Comparison of ENCODE assay signal across 8 cellular contexts in the genomic region with DNA sequence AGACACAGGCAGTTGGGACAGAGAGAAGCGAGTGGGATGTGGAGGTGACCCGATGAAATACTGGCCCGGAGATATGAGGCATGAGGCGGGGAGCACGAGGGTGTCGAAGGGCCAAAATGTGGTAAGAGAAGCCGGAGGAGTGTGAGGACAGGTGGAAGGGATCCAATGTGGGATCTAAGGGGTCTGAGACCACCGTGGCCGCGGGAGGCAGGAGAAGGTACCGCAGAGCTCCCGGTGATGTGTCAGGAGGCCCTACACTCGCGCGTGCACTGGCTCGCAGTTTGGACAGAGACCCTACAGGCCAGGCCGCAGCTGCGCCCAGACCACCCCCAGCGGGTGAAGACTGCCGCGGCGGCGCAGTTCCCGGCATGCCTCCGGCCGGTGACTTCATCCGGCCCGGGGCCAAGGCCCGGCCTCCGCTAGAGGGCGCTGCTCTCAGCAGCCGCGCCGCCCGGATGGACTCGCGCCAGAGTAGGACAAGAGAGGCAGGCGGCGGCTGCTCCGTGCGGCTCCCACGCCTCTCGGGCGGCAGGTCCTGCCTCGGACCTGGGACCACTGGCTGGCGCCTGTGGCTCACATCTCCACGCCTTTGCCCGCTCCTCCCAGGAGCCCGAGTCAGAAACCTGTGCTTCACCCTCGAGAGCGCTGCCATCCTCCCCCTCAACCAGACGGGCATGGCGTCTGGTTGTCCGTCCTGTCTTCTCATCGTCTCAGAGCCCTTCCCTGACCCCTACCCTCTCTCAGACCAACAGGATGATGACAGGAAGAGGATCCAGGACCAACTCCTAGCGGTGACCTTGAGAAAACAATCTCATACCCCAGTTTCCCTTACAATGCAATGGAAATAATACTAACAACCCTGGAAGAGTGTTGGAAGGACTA. TPM values are rescaled to one million over a fixed set of nuclear protein-coding genes. Genes with fewer than 3 reads are reported as not detected.
A peak's percentile ranks its signal among the peaks of the same experiment; 100 is the strongest.
DNase-seq lines count a peak whose midpoint lies in the region; TF ChIP-seq lines count a peak whose summit lies in the region.

No MANE protein-coding gene starts in this region.

- CTCF ChIA-PET in activated naive CD4-positive, alpha-beta T cell treated with anti-CD3 and anti-CD28 coated beads, Interleukin-2, amount 10 ng/mL, durations not matched to agents 7 days and 5 days (lab: Charles Lee) = interaction anchor here (0.6 to 10.1 kb wide), 11 partner anchors 11 to 173 kb away, joined by 3 to 436 read pairs (median 4); a partner anchor contains a TSS

- no peaks in the 10 kb centered on the region for H3F3A ChIP-seq in GM23248 (ENCODE audit: insufficient read depth)

- H3K4me1 ChIP-seq in GM23248 (ENCODE audit: insufficient read depth) (no peaks in the 10 kb centered on the region), SJSA1 (replicated peaks) (peaks cover 17% of the 10 kb centered on the region), thymus (ENCODE audit: control insufficient read depth, insufficient read depth, low read length) (peaks cover 8% of the 10 kb centered on the region)

- no peaks in the 10 kb centered on the region for H3K9me3 Mint-ChIP-seq in activated naive CD4-positive, alpha-beta T cell treated with anti-CD3 and anti-CD28 coated beads, Interleukin-2, amount 10 ng/mL, durations not matched to agents 7 days and 5 days
- H3K9me3 Mint-ChIP-seq in glutamatergic neuron (ENCODE audit: unreplicated experiment) (peaks cover 11% of the 10 kb centered on the region), osteocyte (ENCODE audit: unreplicated experiment) (no peaks in the 10 kb centered on the region)

- H3K27ac ChIP-seq in GM23248 (peak overlapping the region; percentile 49), SJSA1 (peak overlapping the region; percentile 52), thymus (ENCODE audit: low read depth) (peak overlapping the region; percentile 84)

- H3K27me3 Mint-ChIP-seq in activated naive CD4-positive, alpha-beta T cell treated with anti-CD3 and anti-CD28 coated beads, Interleukin-2, amount 10 ng/mL, durations not matched to agents 7 days and 5 days = peaks cover 23% of the 10 kb centered on the region
- H3K27me3 Mint-ChIP-seq in glutamatergic neuron (ENCODE audit: unreplicated experiment) (peaks cover 16% of the 10 kb centered on the region), osteocyte (ENCODE audit: unreplicated experiment) (no peaks in the 10 kb centered on the region)

- no peaks in the 10 kb centered on the region for H3K9me2 ChIP-seq in GM23248 (ENCODE audit: insufficient read depth)

- H3K36me3 Mint-ChIP-seq in activated naive CD4-positive, alpha-beta T cell treated with anti-CD3 and anti-CD28 coated beads, Interleukin-2, amount 10 ng/mL, durations not matched to agents 7 days and 5 days = peaks cover 2% of the 10 kb centered on the region
- H3K36me3 Mint-ChIP-seq in glutamatergic neuron (ENCODE audit: unreplicated experiment) (no peaks in the 10 kb centered on the region), osteocyte (ENCODE audit: unreplicated experiment) (no peaks in the 10 kb centered on the region)

- no peaks in the 10 kb centered on the region for H3K27me3 ChIP-seq in GM23248 (replicated peaks; ENCODE audit: insufficient read depth)
- no peaks in the 10 kb centered on the region for H3K27me3 ChIP-seq in SJSA1 (replicated peaks)
- H3K27me3 ChIP-seq in thymus (ENCODE audit: control insufficient read depth, insufficient read depth) = no peaks in the 10 kb centered on the region

- DNase-seq in G401 (ENCODE audit: low spot score) (peak; percentile 86), GM23248 (peak; percentile 94), LHCN-M2 (ENCODE audit: low read depth) (peak; percentile 81), SJSA1 (ENCODE audit: low read depth in 1 of 2, low spot score in 2 of 2) (peak; percentile 93 to 96), glutamatergic neuron (peak; percentile 97), osteocyte (ENCODE audit: extremely low spot score, unreplicated experiment) (peak; percentile 98)
- DNase-seq in activated naive CD4-positive, alpha-beta T cell treated with anti-CD3 and anti-CD28 coated beads, Interleukin-2, amount 10 ng/mL, durations not matched to agents 7 days and 5 days = peak; percentile 91

- WGBS in GM23248 (ENCODE audit: low coverage in 1 of 2, low lambda C conversion rate in 2 of 2, missing lambda C conversion rate in 2 of 2), 2 experiments = 3 to 4% methylated on average over 50 to 55 of the region's 56 CpGs
- WGBS in thymus = 9% methylated on average over 56 of the region's 56 CpGs

- H3K4me3 ChIP-seq in GM23248 = peak overlapping the region; percentile 76
- peak overlapping the region; percentile 39 for H3K4me3 ChIP-seq in SJSA1
- peak overlapping the region; percentile 64 for H3K4me3 ChIP-seq in thymus (ENCODE audit: low read length)

- H3K27ac Mint-ChIP-seq in activated naive CD4-positive, alpha-beta T cell treated with anti-CD3 and anti-CD28 coated beads, Interleukin-2, amount 10 ng/mL, durations not matched to agents 7 days and 5 days = peak overlapping the region; percentile 90
- H3K27ac Mint-ChIP-seq in glutamatergic neuron (ENCODE audit: unreplicated experiment) (peak overlapping the region; percentile 92), osteocyte (ENCODE audit: unreplicated experiment) (peak overlapping the region; percentile 93)

- no peaks in the 10 kb centered on the region for H3K79me2 ChIP-seq in GM23248 (ENCODE audit: insufficient read depth)

- H3K36me3 ChIP-seq in GM23248 (ENCODE audit: low read depth) = no peaks in the 10 kb centered on the region
- H3K36me3 ChIP-seq in SJSA1 = no peaks in the 10 kb centered on the region
- H3K36me3 ChIP-seq in thymus (ENCODE audit: control insufficient read depth, insufficient read depth) = no peaks in the 10 kb centered on the region

- H3K4me2 ChIP-seq in GM23248 (ENCODE audit: unreplicated experiment) = peak overlapping the region; percentile 77

- no peaks in the 10 kb centered on the region for H4K20me1 ChIP-seq in GM23248 (ENCODE audit: insufficient read depth)

- in situ Hi-C loops in G401 (cut with HindIII; ENCODE audit: low sequenced_read_pairs) (no loop called here), GM23248 (cut with MboI) (loop anchor here (10.0 kb wide), 1 partner anchor 93 kb away; no protein-coding TSS in a partner anchor)

- peak overlapping the region; percentile 84 for H3K9ac ChIP-seq in GM23248

- peak overlapping the region; percentile 73 for H3K4me3 Mint-ChIP-seq in activated naive CD4-positive, alpha-beta T cell treated with anti-CD3 and anti-CD28 coated beads, Interleukin-2, amount 10 ng/mL, durations not matched to agents 7 days and 5 days
- H3K4me3 Mint-ChIP-seq in glutamatergic neuron (ENCODE audit: unreplicated experiment) = peak overlapping the region; percentile 83
- peak overlapping the region; percentile 81 for H3K4me3 Mint-ChIP-seq in osteocyte (ENCODE audit: unreplicated experiment)

- TF ChIP-seq CTCF in glutamatergic neuron (IDR thresholded peaks at IDR 0.05; ENCODE audit: partially characterized antibody, unreplicated experiment) (peak; percentile 98), osteocyte (IDR thresholded peaks at IDR 0.05) (peak; percentile 97)

- H3K9me3 ChIP-seq in GM23248 (ENCODE audit: low read depth) = no peaks in the 10 kb centered on the region
- H3K9me3 ChIP-seq in SJSA1 (replicated peaks) = no peaks in the 10 kb centered on the region
- no peaks in the 10 kb centered on the region for H3K9me3 ChIP-seq in thymus (ENCODE audit: control insufficient read depth)

- peak overlapping the region; percentile 91 for H2AFZ ChIP-seq in GM23248

- H3K4me1 Mint-ChIP-seq in activated naive CD4-positive, alpha-beta T cell treated with anti-CD3 and anti-CD28 coated beads, Interleukin-2, amount 10 ng/mL, durations not matched to agents 7 days and 5 days = peaks cover 30% of the 10 kb centered on the region
- H3K4me1 Mint-ChIP-seq in glutamatergic neuron (ENCODE audit: low read depth, unreplicated experiment) (peaks cover 17% of the 10 kb centered on the region), osteocyte (ENCODE audit: unreplicated experiment) (peaks cover 11% of the 10 kb centered on the region)

RNA-seq across cellular contexts. Expression of a gene that starts 35.4 kb away (rescaled TPM):
- total RNA-seq in G401 (2014; rRNA removed; shearing (Covaris generic)) = 23.1 and 49.2 TPM in 2 replicates
- 75.0 and 87.8 TPM in 2 replicates for total RNA-seq in GM23248 (2014; rRNA removed; shearing (Covaris generic))
- 72.6 and 74.9 TPM in 2 replicates for polyA plus RNA-seq in GM23248 (2016; fragmentation: Nextera tagmentation; extraction: Ambion mirVana)
- total RNA-seq in LHCN-M2 (2014; rRNA removed) = 79.2 and 92.7 TPM in 2 replicates
- polyA plus RNA-seq in LHCN-M2 (2012) = 108 TPM
- 46.6 and 49.2 TPM in 2 replicates for total RNA-seq in SJSA1 (2014; rRNA removed; shearing (Covaris generic))
- total RNA-seq in glutamatergic neuron (ENCODE audit: unreplicated experiment) = not detected
- 61.6 and 73.0 TPM in 2 replicates for total RNA-seq in osteocyte
- 58.3 TPM for polyA plus RNA-seq in thymus

RNA-seq across cellular contexts. Expression of a gene that starts 43.2 kb away (rescaled TPM):
- 134 and 140 TPM in 2 replicates for total RNA-seq in G401 (2014; rRNA removed; shearing (Covaris generic))
- total RNA-seq in GM23248 (2014; rRNA removed; shearing (Covaris generic)) = 68.9 and 88.8 TPM in 2 replicates
- polyA plus RNA-seq in GM23248 (2016; fragmentation: Nextera tagmentation; extraction: Ambion mirVana) (129 and 141 TPM in 2 replicates), thymus (150 TPM)
- total RNA-seq in LHCN-M2 (2014; rRNA removed) (80.0 and 88.2 TPM in 2 replicates), glutamatergic neuron (ENCODE audit: unreplicated experiment) (188 TPM), osteocyte (114 and 127 TPM in 2 replicates)
- polyA plus RNA-seq in LHCN-M2 (2012) = 148 TPM
- total RNA-seq in SJSA1 (2014; rRNA removed; shearing (Covaris generic)) = 136 and 159 TPM in 2 replicates

RNA-seq across cellular contexts. Expression of a gene that starts 47.1 kb away (rescaled TPM):
- total RNA-seq in G401 (2014; rRNA removed; shearing (Covaris generic)) = not detected in 2 replicates
- total RNA-seq in GM23248 (2014; rRNA removed; shearing (Covaris generic)) = not detected in 2 replicates
- not detected in 2 replicates for polyA plus RNA-seq in GM23248 (2016; fragmentation: Nextera tagmentation; extraction: Ambion mirVana)
- total RNA-seq in LHCN-M2 (2014; rRNA removed) = not detected in 2 replicates
- polyA plus RNA-seq in LHCN-M2 (2012) = not detected
- total RNA-seq in SJSA1 (2014; rRNA removed; shearing (Covaris generic)) = not detected in 2 replicates
- total RNA-seq in glutamatergic neuron (ENCODE audit: unreplicated experiment) = not detected
- not detected in 2 replicates for total RNA-seq in osteocyte
- polyA plus RNA-seq in thymus = 0.05 TPM

RNA-seq across cellular contexts. Expression of a gene that starts 55.4 kb away (rescaled TPM):
- 2.0 and 6.3 TPM in 2 replicates for total RNA-seq in G401 (2014; rRNA removed; shearing (Covaris generic))
- not detected in 2 replicates for total RNA-seq in GM23248 (2014; rRNA removed; shearing (Covaris generic))
- polyA plus RNA-seq in GM23248 (2016; fragmentation: Nextera tagmentation; extraction: Ambion mirVana) (0.41 and 0.49 TPM in 2 replicates), thymus (12.2 TPM)
- total RNA-seq in LHCN-M2 (2014; rRNA removed) (0.19 and 0.40 TPM in 2 replicates), glutamatergic neuron (ENCODE audit: unreplicated experiment) (not detected), osteocyte (0.47 TPM in 1 of 2 replicates, not detected in the other)
- 1.9 TPM for polyA plus RNA-seq in LHCN-M2 (2012)
- 0.53 and 1.2 TPM in 2 replicates for total RNA-seq in SJSA1 (2014; rRNA removed; shearing (Covaris generic))

Comparison
In these comparisons a context has a peak if more than half of its experiments do, and no peak if none do; other contexts are left out.
1. Peak in every context shown above with its lines: DNase-seq, H3K4me3 ChIP-seq and H3K27ac ChIP-seq.
2. RNA of a gene that starts 35.4 kb away (total RNA-seq): 79.2 to 92.7 TPM in LHCN-M2, 75.0 to 87.8 TPM in GM23248, 61.6 to 73.0 TPM in osteocyte, 23.1 to 49.2 TPM in G401 and 46.6 to 49.2 TPM in SJSA1; not detected in glutamatergic neuron (single experiment); every median in the first group is over 10 times any median in the second.